Comparison of ENCODE assay signal across 8 cellular contexts in the genomic region with DNA sequence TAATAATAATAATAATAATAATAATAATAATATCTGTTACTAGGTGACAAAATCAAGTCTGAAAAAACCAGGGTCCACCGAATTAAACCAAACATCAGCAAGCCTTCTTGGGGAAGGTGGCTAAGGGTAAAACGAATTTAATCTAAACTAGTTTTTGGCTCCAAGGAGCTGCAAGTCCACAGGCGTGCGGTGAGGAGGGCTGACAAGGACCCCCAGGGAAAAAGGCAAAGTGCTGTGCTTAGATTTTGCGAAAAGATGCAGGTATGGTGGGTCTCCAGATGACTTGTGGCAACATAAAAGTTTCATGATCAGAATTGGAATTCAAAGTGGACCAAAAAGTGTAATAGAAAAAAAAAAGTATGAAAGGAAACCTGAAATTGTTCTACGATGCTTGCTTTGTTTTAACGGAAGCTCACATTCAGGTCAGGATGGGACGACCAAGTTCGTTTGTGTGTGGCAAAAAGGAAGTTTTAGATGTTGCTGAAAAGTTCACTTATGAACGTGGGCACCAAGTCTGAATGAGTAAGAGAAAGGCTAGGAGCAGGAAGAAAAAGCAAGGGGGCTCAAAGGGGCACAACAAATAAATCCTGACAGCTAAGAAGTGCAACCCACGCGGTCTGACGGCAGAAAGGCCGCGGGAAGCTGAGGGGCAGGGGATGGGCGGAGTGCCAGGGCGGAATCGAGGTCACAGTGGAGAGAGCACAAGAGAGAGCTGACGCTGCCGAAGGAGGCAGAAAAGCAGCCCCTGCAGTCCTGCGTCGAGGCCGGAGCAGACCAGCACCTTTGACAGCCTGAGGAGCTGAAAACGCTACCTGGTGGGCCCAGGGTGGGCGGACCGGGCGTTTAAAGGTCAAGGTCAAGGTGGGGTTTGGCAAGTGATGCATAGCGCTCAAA. TPM values are rescaled to one million over a fixed set of nuclear protein-coding genes. Genes with fewer than 3 reads are reported as not detected.
DNase-seq lines count a peak whose midpoint lies in the region; ATAC-seq and TF ChIP-seq lines count a peak whose summit lies in the region.

No MANE protein-coding gene starts in this region.

- H3K27ac Mint-ChIP-seq in CD4-positive, alpha-beta memory T cell = peak overlapping the region; percentile 94 to 99 (median 97)
- H3K27ac Mint-ChIP-seq in H9 (peak overlapping the region; percentile 68 to 98 (median 84)), nephron progenitor cell (peak overlapping the region; percentile 92)
- peak overlapping the region; percentile 98 for H3K27ac Mint-ChIP-seq in activated T-helper 1 cell treated with anti-CD3 and anti-CD28 coated beads, Interleukin-12 subunit alpha, Interleukin-12 subunit beta, Interleukin-2, Interleukin-4 antibody, amounts not matched to agents 30 ng/mL and 10 ng/mL and 1 ng/mL, durations not matched to agents 14 hours and 24 hours and 36 hours
- peak overlapping the region; percentile 94 for H3K27ac Mint-ChIP-seq in stimulated activated naive CD8-positive, alpha-beta T cell treated with anti-CD3 and anti-CD28 coated beads, Interleukin-15, Interleukin-2, amounts not matched to agents 100 ng/mL and 50 ng/mL, for 24 hours

- H3K23me2 ChIP-seq in H9 (ENCODE audit: insufficient read length, low read depth, low read length, poor library complexity, severe bottlenecking) = peaks cover 10% of the 10 kb centered on the region

- peaks cover 0 to 3% of the 10 kb centered on the region in 2 donors for H3K27me3 Mint-ChIP-seq in CD4-positive, alpha-beta memory T cell
- H3K27me3 Mint-ChIP-seq in H9 (ENCODE audit: low read depth) = no peaks in the 10 kb centered on the region
- no peaks in the 10 kb centered on the region for H3K27me3 Mint-ChIP-seq in activated T-helper 1 cell treated with anti-CD3 and anti-CD28 coated beads, Interleukin-12 subunit alpha, Interleukin-12 subunit beta, Interleukin-2, Interleukin-4 antibody, amounts not matched to agents 30 ng/mL and 10 ng/mL and 1 ng/mL, durations not matched to agents 14 hours and 24 hours and 36 hours (ENCODE audit: insufficient read depth)
- no peaks in the 10 kb centered on the region for H3K27me3 Mint-ChIP-seq in nephron progenitor cell (ENCODE audit: low read depth, poor library complexity)
- H3K27me3 Mint-ChIP-seq in stimulated activated naive CD8-positive, alpha-beta T cell treated with anti-CD3 and anti-CD28 coated beads, Interleukin-15, Interleukin-2, amounts not matched to agents 100 ng/mL and 50 ng/mL, for 24 hours = no peaks in the 10 kb centered on the region

- TF ChIP-seq CTCF in H9 (conservative IDR thresholded peaks at IDR 0.05) (no peak), Panc1 (IDR thresholded peaks at IDR 0.05) (no peak), fibroblast of mammary gland (conservative IDR thresholded peaks at IDR 0.05; ENCODE audit: control insufficient read depth, insufficient read depth, low read depth, low read length) (no peak), nephron progenitor cell (IDR thresholded peaks at IDR 0.05) (no peak)

- H3K14ac ChIP-seq in H9 (ENCODE audit: insufficient read depth, low read length) = 0 out of 2 replicates have a peak overlapping the region, but pooled peaks have one; percentile 10

- H4K8ac ChIP-seq in H9 (replicated peaks; ENCODE audit: insufficient read length, low read depth, low read length) = no peak overlapping the region

- no peak overlapping the region for H3K4ac ChIP-seq in H9 (ENCODE audit: low read depth, low read length)

- no peak overlapping the region for H2BK5ac ChIP-seq in H9 (ENCODE audit: insufficient read length, low read length)

- POLR2A ChIA-PET in CD4-positive, alpha-beta memory T cell (lab: Charles Lee; ENCODE audit: partially characterized antibody) = interaction anchor here (0.6 to 37.2 kb wide), 16 partner anchors 10 to 293 kb away, joined by 3 to 1950 read pairs (median 4); partner anchors contain the start of genes GLYCTK, PPM1M, TLR9 and TWF2
- POLR2A ChIA-PET in Panc1 (lab: Charles Lee) = interaction anchor here (0.6 kb wide), 1 partner anchor 78 kb away, joined by 4 read pairs; no protein-coding TSS in a partner anchor

- H2BK15ac ChIP-seq in H9 (ENCODE audit: low read depth, low read length) = no peak overlapping the region

- no peak overlapping the region for H2AFZ ChIP-seq in H9 (ENCODE audit: low read length)

- H3K18ac ChIP-seq in H9 (ENCODE audit: insufficient read length, low read depth, low read length) = no peak overlapping the region

- H4K91ac ChIP-seq in H9 (ENCODE audit: insufficient read length, low read depth, low read length) = no peak overlapping the region

- H3K36me3 Mint-ChIP-seq in CD4-positive, alpha-beta memory T cell = peaks cover 36 to 48% of the 10 kb centered on the region in 2 donors
- H3K36me3 Mint-ChIP-seq in H9 (ENCODE audit: insufficient read depth in 1 of 3, low read depth in 3 of 3) (peaks cover 19 to 41% (median 35%) of the 10 kb centered on the region in 3 experiments), nephron progenitor cell (ENCODE audit: low read depth) (peaks cover 37% of the 10 kb centered on the region)
- peaks cover 46% of the 10 kb centered on the region for H3K36me3 Mint-ChIP-seq in activated T-helper 1 cell treated with anti-CD3 and anti-CD28 coated beads, Interleukin-12 subunit alpha, Interleukin-12 subunit beta, Interleukin-2, Interleukin-4 antibody, amounts not matched to agents 30 ng/mL and 10 ng/mL and 1 ng/mL, durations not matched to agents 14 hours and 24 hours and 36 hours (ENCODE audit: low read depth)
- peaks cover 59% of the 10 kb centered on the region for H3K36me3 Mint-ChIP-seq in stimulated activated naive CD8-positive, alpha-beta T cell treated with anti-CD3 and anti-CD28 coated beads, Interleukin-15, Interleukin-2, amounts not matched to agents 100 ng/mL and 50 ng/mL, for 24 hours (ENCODE audit: low read depth)

- H3K23ac ChIP-seq in H9 (ENCODE audit: insufficient read length, low read depth, low read length) = no peak overlapping the region

- in situ Hi-C loops in Panc1 (cut with HindIII; ENCODE audit: low pct_unique_long_range_greater_than_20kb, low sequenced_read_pairs) = no loop called here

- no peak overlapping the region for H2AK5ac ChIP-seq in H9 (ENCODE audit: insufficient read length, low read length)

- no peaks in the 10 kb centered on the region for H3K36me3 ChIP-seq in CD4-positive, alpha-beta memory T cell (ENCODE audit: insufficient read depth, low read length)
- H3K36me3 ChIP-seq in Panc1 (ENCODE audit: control insufficient read depth, insufficient read depth, low read length) = peaks cover 4% of the 10 kb centered on the region; the same call in 1 of the 2 replicates

- H3K27me3 ChIP-seq in CD4-positive, alpha-beta memory T cell (ENCODE audit: insufficient read depth, low read length) = no peaks in the 10 kb centered on the region
- H3K27me3 ChIP-seq in H9 (ENCODE audit: insufficient read depth, low read length) (no peaks in the 10 kb centered on the region), Panc1 (ENCODE audit: control insufficient read depth, insufficient read depth, low read length) (no peaks in the 10 kb centered on the region)

- H4K5ac ChIP-seq in H9 (ENCODE audit: insufficient read length, low read depth, low read length) = no peak overlapping the region

- peak overlapping the region; percentile 83 for H3K9ac ChIP-seq in H9 (ENCODE audit: extremely low read depth, insufficient read length, low read length)

- no peak overlapping the region for H2BK120ac ChIP-seq in H9 (ENCODE audit: low read depth, low read length, poor library complexity, severe bottlenecking)

- no peak overlapping the region for H2BK20ac ChIP-seq in H9 (ENCODE audit: low read depth, low read length, poor library complexity, severe bottlenecking)

- no peaks in the 10 kb centered on the region for H3K79me1 ChIP-seq in H9 (ENCODE audit: insufficient read depth, low read depth, low read length, poor library complexity, severe bottlenecking)

- H3T11ph ChIP-seq in H9 (ENCODE audit: low read length) = no peak overlapping the region

- peak overlapping the region; percentile 87 for H3K27ac ChIP-seq in CD4-positive, alpha-beta memory T cell (ENCODE audit: low read depth, low read length)
- H3K27ac ChIP-seq in H9 (ENCODE audit: insufficient read length, low read depth, low read length) (no peak overlapping the region), Panc1 (ENCODE audit: low read length) (peak overlapping the region; percentile 84)

- H4K20me1 ChIP-seq in H9 (ENCODE audit: control insufficient read depth, insufficient read depth, insufficient read length) = no peaks in the 10 kb centered on the region

- no peaks in the 10 kb centered on the region for H3K9me3 ChIP-seq in CD4-positive, alpha-beta memory T cell (ENCODE audit: control insufficient read depth in 1 of 2, low read length in 2 of 2)
- no peaks in the 10 kb centered on the region for H3K9me3 ChIP-seq in H9 (ENCODE audit: control insufficient read depth, low read depth, low read length)
- H3K9me3 ChIP-seq in Panc1 (ENCODE audit: control insufficient read depth, insufficient read depth, low read depth, low read length) = no peaks in the 10 kb centered on the region

- peaks cover 0 to 3% (median 0%) of the 10 kb centered on the region in 8 donors for H3K9me3 Mint-ChIP-seq in CD4-positive, alpha-beta memory T cell
- H3K9me3 Mint-ChIP-seq in H9 (0 out of 5 replicates have a peak, but pooled peaks cover 0 to 3% of the 10 kb centered on the region in 2 experiments), nephron progenitor cell (peaks cover 4% of the 10 kb centered on the region)
- no peaks in the 10 kb centered on the region for H3K9me3 Mint-ChIP-seq in activated T-helper 1 cell treated with anti-CD3 and anti-CD28 coated beads, Interleukin-12 subunit alpha, Interleukin-12 subunit beta, Interleukin-2, Interleukin-4 antibody, amounts not matched to agents 30 ng/mL and 10 ng/mL and 1 ng/mL, durations not matched to agents 14 hours and 24 hours and 36 hours
- no peaks in the 10 kb centered on the region for H3K9me3 Mint-ChIP-seq in stimulated activated naive CD8-positive, alpha-beta T cell treated with anti-CD3 and anti-CD28 coated beads, Interleukin-15, Interleukin-2, amounts not matched to agents 100 ng/mL and 50 ng/mL, for 24 hours

- no peak overlapping the region for H2BK12ac ChIP-seq in H9 (ENCODE audit: insufficient read length, low read depth, low read length)

- peak; percentile 66 to 79 (median 72) for DNase-seq in CD4-positive, alpha-beta memory T cell
- peak; percentile 54 for DNase-seq in H9
- DNase-seq in Panc1 (ENCODE audit: low read depth, low spot score) = no peak
- DNase-seq in activated T-helper 1 cell treated with anti-CD3 and anti-CD28 coated beads, Interleukin-12 subunit alpha, Interleukin-12 subunit beta, Interleukin-2, Interleukin-4 antibody, amounts not matched to agents 30 ng/mL and 10 ng/mL and 1 ng/mL, durations not matched to agents 14 hours and 24 hours and 36 hours (ENCODE audit: low spot score) = peak; percentile 63
- peak; percentile 71 for DNase-seq in fibroblast of mammary gland (ENCODE audit: low read depth)
- peak; percentile 58 for DNase-seq in nephron progenitor cell

- no TSS peak for BruUV-seq in Panc1 (replicated peaks; lab: Mats Ljungman, UMichigan)

- H3K79me2 ChIP-seq in H9 (ENCODE audit: insufficient read depth, low read length) = peaks cover 47% of the 10 kb centered on the region

- CTCF ChIA-PET in CD4-positive, alpha-beta memory T cell (lab: Charles Lee; ENCODE audit: partially characterized antibody) = interaction anchor here (0.9 to 32.2 kb wide), 10 partner anchors 9 to 62 kb away, joined by 3 to 684 read pairs (median 11); partner anchors contain the start of genes GLYCTK, PPM1M and TWF2
- CTCF ChIA-PET in Panc1 (lab: Charles Lee) = no interaction called here

- peak overlapping the region; percentile 83 for H3K4me2 ChIP-seq in H9 (ENCODE audit: insufficient read depth, insufficient read length, low read length)

- H3K56ac ChIP-seq in H9 (ENCODE audit: insufficient read length, low read depth, low read length) = no peak overlapping the region

- ATAC-seq in Panc1 (peak; percentile 24; the same call in 1 of the 2 replicates), HG03457 (IDR thresholded peaks at IDR 0.05; ENCODE audit: unreplicated experiment) (no peak)

- no CpG with 5 or more reads among the region's 28 CpGs for WGBS in H9 (ENCODE audit: extremely low coverage, insufficient read length, low lambda C conversion rate)

- H3K4me1 Mint-ChIP-seq in CD4-positive, alpha-beta memory T cell = peaks cover 41 to 89% (median 58%) of the 10 kb centered on the region in 4 donors
- peaks cover 31 to 40% of the 10 kb centered on the region in 2 experiments for H3K4me1 Mint-ChIP-seq in H9
- peaks cover 71% of the 10 kb centered on the region for H3K4me1 Mint-ChIP-seq in activated T-helper 1 cell treated with anti-CD3 and anti-CD28 coated beads, Interleukin-12 subunit alpha, Interleukin-12 subunit beta, Interleukin-2, Interleukin-4 antibody, amounts not matched to agents 30 ng/mL and 10 ng/mL and 1 ng/mL, durations not matched to agents 14 hours and 24 hours and 36 hours (ENCODE audit: low read depth)
- H3K4me1 Mint-ChIP-seq in nephron progenitor cell = peaks cover 43% of the 10 kb centered on the region
- peaks cover 87% of the 10 kb centered on the region for H3K4me1 Mint-ChIP-seq in stimulated activated naive CD8-positive, alpha-beta T cell treated with anti-CD3 and anti-CD28 coated beads, Interleukin-15, Interleukin-2, amounts not matched to agents 100 ng/mL and 50 ng/mL, for 24 hours (ENCODE audit: low read depth)

- intact Hi-C loops in CD4-positive, alpha-beta memory T cell (cut with micrococcal nuclease) = loop anchor here (1.0 to 5.0 kb wide), 3 partner anchors 10 to 60 kb away; partner anchors contain the start of gene DNAH1
- intact Hi-C loops in Panc1 (cut with micrococcal nuclease; ENCODE audit: unreplicated experiment) = no loop called here
- intact Hi-C loops in activated T-helper 1 cell treated with anti-CD3 and anti-CD28 coated beads, Interleukin-12 subunit alpha, Interleukin-12 subunit beta, Interleukin-2, Interleukin-4 antibody, amounts not matched to agents 30 ng/mL and 10 ng/mL and 1 ng/mL, durations not matched to agents 14 hours and 24 hours and 36 hours (cut with micrococcal nuclease) = loop anchor here (1.0 to 10.0 kb wide), 4 partner anchors 24 to 827 kb away; partner anchors contain the start of genes GNL3 and PBRM1

- H3K4me3 ChIP-seq in CD4-positive, alpha-beta memory T cell (ENCODE audit: low read length in 2 of 2) = peak overlapping the region; percentile 58 to 71
- peak overlapping the region; percentile 82 to 90 for H3K4me3 ChIP-seq in Panc1 (ENCODE audit: low read depth in 2 of 2, low read length in 2 of 2)
- H3K4me3 ChIP-seq in fibroblast of mammary gland (ENCODE audit: control insufficient read depth, low read depth, low read length) = peak overlapping the region; percentile 94

- peaks cover 76% of the 10 kb centered on the region for H3K4me1 ChIP-seq in CD4-positive, alpha-beta memory T cell (ENCODE audit: insufficient read depth, low read length)
- 0 out of 2 replicates have a peak, but pooled peaks cover 3% of the 10 kb centered on the region for H3K4me1 ChIP-seq in H9 (ENCODE audit: insufficient read depth, low read length)
- peaks cover 23% of the 10 kb centered on the region for H3K4me1 ChIP-seq in Panc1 (ENCODE audit: control insufficient read depth, insufficient read depth, low read length)

- peak overlapping the region; percentile 92 to 99 (median 96) for H3K4me3 Mint-ChIP-seq in CD4-positive, alpha-beta memory T cell
- H3K4me3 Mint-ChIP-seq in H9 = peak overlapping the region; percentile 92 to 99
- peak overlapping the region; percentile 97 for H3K4me3 Mint-ChIP-seq in activated T-helper 1 cell treated with anti-CD3 and anti-CD28 coated beads, Interleukin-12 subunit alpha, Interleukin-12 subunit beta, Interleukin-2, Interleukin-4 antibody, amounts not matched to agents 30 ng/mL and 10 ng/mL and 1 ng/mL, durations not matched to agents 14 hours and 24 hours and 36 hours
- H3K4me3 Mint-ChIP-seq in nephron progenitor cell = peak overlapping the region; percentile 96
- peak overlapping the region; percentile 97 for H3K4me3 Mint-ChIP-seq in stimulated activated naive CD8-positive, alpha-beta T cell treated with anti-CD3 and anti-CD28 coated beads, Interleukin-15, Interleukin-2, amounts not matched to agents 100 ng/mL and 50 ng/mL, for 24 hours

RNA-seq across cellular contexts. Expression of gene WDR82, which starts 1.1 kb away (rescaled TPM):
- 100 to 1,000 TPM; 149 to 150 TPM for total RNA-seq in CD4-positive, alpha-beta memory T cell
- polyA plus RNA-seq in CD4-positive, alpha-beta memory T cell = 100 to 1,000 TPM in 1 of 2 donors, 10 to 100 TPM in 1; 62.3 to 143 TPM
- total RNA-seq in H9 (2021) = 83.1 and 84.3 TPM in 2 replicates
- 57.9 TPM for total RNA-seq in Panc1 (2021; ENCODE audit: unreplicated experiment)
- polyA plus RNA-seq in Panc1 (2012; ENCODE audit: insufficient read length) = 47.0 TPM
- 105 and 107 TPM in 2 replicates for total RNA-seq in activated T-helper 1 cell treated with anti-CD3 and anti-CD28 coated beads, Interleukin-12 subunit alpha, Interleukin-12 subunit beta, Interleukin-2, Interleukin-4 antibody, amounts not matched to agents 30 ng/mL and 10 ng/mL and 1 ng/mL, durations not matched to agents 14 hours and 24 hours and 36 hours

RNA-seq across cellular contexts. Expression of gene GLYCTK, which starts 10.3 kb away (rescaled TPM):
- total RNA-seq in CD4-positive, alpha-beta memory T cell = 10 to 100 TPM; 29.4 to 35.1 TPM
- 1 to 10 TPM; 4.9 to 9.7 TPM for polyA plus RNA-seq in CD4-positive, alpha-beta memory T cell
- 8.4 and 8.8 TPM in 2 replicates for total RNA-seq in H9 (2021)
- 6.5 TPM for total RNA-seq in Panc1 (2021; ENCODE audit: unreplicated experiment)
- 5.6 TPM for polyA plus RNA-seq in Panc1 (2012; ENCODE audit: insufficient read length)
- total RNA-seq in activated T-helper 1 cell treated with anti-CD3 and anti-CD28 coated beads, Interleukin-12 subunit alpha, Interleukin-12 subunit beta, Interleukin-2, Interleukin-4 antibody, amounts not matched to agents 30 ng/mL and 10 ng/mL and 1 ng/mL, durations not matched to agents 14 hours and 24 hours and 36 hours = 17.0 and 18.3 TPM in 2 replicates

RNA-seq across cellular contexts. Expression of gene PPM1M, which starts 31.8 kb away (rescaled TPM):
- 10 to 100 TPM; 70.2 to 81.1 TPM for total RNA-seq in CD4-positive, alpha-beta memory T cell
- 10 to 100 TPM; 52.0 to 85.3 TPM for polyA plus RNA-seq in CD4-positive, alpha-beta memory T cell
- total RNA-seq in H9 (2021) = 6.1 and 7.4 TPM in 2 replicates
- total RNA-seq in Panc1 (2021; ENCODE audit: unreplicated experiment) = 9.7 TPM
- polyA plus RNA-seq in Panc1 (2012; ENCODE audit: insufficient read length) = 10.7 TPM
- total RNA-seq in activated T-helper 1 cell treated with anti-CD3 and anti-CD28 coated beads, Interleukin-12 subunit alpha, Interleukin-12 subunit beta, Interleukin-2, Interleukin-4 antibody, amounts not matched to agents 30 ng/mL and 10 ng/mL and 1 ng/mL, durations not matched to agents 14 hours and 24 hours and 36 hours = 57.1 and 59.5 TPM in 2 replicates

RNA-seq across cellular contexts. Expression of gene TWF2, which starts 38.4 kb away (rescaled TPM):
- total RNA-seq in CD4-positive, alpha-beta memory T cell = 10 to 100 TPM; 69.3 to 76.1 TPM
- 100 to 1,000 TPM; 122 to 124 TPM for polyA plus RNA-seq in CD4-positive, alpha-beta memory T cell
- total RNA-seq in H9 (2021) = 44.8 and 50.9 TPM in 2 replicates
- total RNA-seq in Panc1 (2021; ENCODE audit: unreplicated experiment) = 51.9 TPM
- polyA plus RNA-seq in Panc1 (2012; ENCODE audit: insufficient read length) = 105 TPM
- 94.3 and 98.6 TPM in 2 replicates for total RNA-seq in activated T-helper 1 cell treated with anti-CD3 and anti-CD28 coated beads, Interleukin-12 subunit alpha, Interleukin-12 subunit beta, Interleukin-2, Interleukin-4 antibody, amounts not matched to agents 30 ng/mL and 10 ng/mL and 1 ng/mL, durations not matched to agents 14 hours and 24 hours and 36 hours

RNA-seq across cellular contexts. Expression of gene DNAH1, which starts 38.8 kb away (rescaled TPM):
- total RNA-seq in CD4-positive, alpha-beta memory T cell = 10 to 100 TPM; 45.1 to 49.8 TPM
- polyA plus RNA-seq in CD4-positive, alpha-beta memory T cell = 1 to 10 TPM in 1 of 2 donors, under 1 TPM in 1; 0.02 to 1.2 TPM
- total RNA-seq in H9 (2021) = 2.0 and 2.3 TPM in 2 replicates
- total RNA-seq in Panc1 (2021; ENCODE audit: unreplicated experiment) = 2.4 TPM
- 2.4 TPM for polyA plus RNA-seq in Panc1 (2012; ENCODE audit: insufficient read length)
- total RNA-seq in activated T-helper 1 cell treated with anti-CD3 and anti-CD28 coated beads, Interleukin-12 subunit alpha, Interleukin-12 subunit beta, Interleukin-2, Interleukin-4 antibody, amounts not matched to agents 30 ng/mL and 10 ng/mL and 1 ng/mL, durations not matched to agents 14 hours and 24 hours and 36 hours = 12.1 and 12.2 TPM in 2 replicates
